11 cellular contexts compared by ENCODE assay signal in genomic region chr1:115677172-115677542, GRCh38. TPM values are rescaled to one million over a fixed set of nuclear protein-coding genes. Genes with fewer than 3 reads are reported as not detected.
DNase-seq lines count a peak whose midpoint lies in the region; ATAC-seq and TF ChIP-seq lines count a peak whose summit lies in the region.
"Had no signal": no experiment of that assay in that cellular context is flagged by ENCODE, and none has a peak within 500 bp of the region (broad histone marks: within the 10 kb centered on the region; RNA-seq: fewer than 3 reads in every experiment).

No MANE protein-coding gene starts in this region.

- TF ChIP-seq CTCF in GM12865 (IDR thresholded peaks at IDR 0.05; ENCODE audit: insufficient read depth, low read depth, low read length, missing control alignments): no peak
- no peak for TF ChIP-seq CTCF in chondrocyte (IDR thresholded peaks at IDR 0.05)

- no peak overlapping the region for H3K4me3 Mint-ChIP-seq in chondrocyte (ENCODE audit: unreplicated experiment)

- no peaks in the 10 kb centered on the region for H3K9me3 ChIP-seq in mesodermal cell (ENCODE audit: control insufficient read depth, low read length)
- H3K9me3 ChIP-seq: MG63 had no signal

- peak; percentile 43 for ATAC-seq in HG02610 (IDR thresholded peaks at IDR 0.05; ENCODE audit: unreplicated experiment)
- ATAC-seq in HG02884 (IDR thresholded peaks at IDR 0.05; ENCODE audit: unreplicated experiment): no peak
- no peak for ATAC-seq in left lobe of liver

- H3K27ac ChIP-seq in mesodermal cell (ENCODE audit: low read depth, low read length, severe bottlenecking): peak overlapping the region; percentile 87

- no peaks in the 10 kb centered on the region for H3K9me3 Mint-ChIP-seq in chondrocyte (ENCODE audit: low read depth)

- H3K36me3 ChIP-seq in mesodermal cell (ENCODE audit: control insufficient read depth, insufficient read depth, low read length): peaks cover 5% of the 10 kb centered on the region

- no peaks in the 10 kb centered on the region for H3K27me3 Mint-ChIP-seq in chondrocyte (ENCODE audit: low read depth)

- H3K36me3 Mint-ChIP-seq in chondrocyte (ENCODE audit: low read depth): peaks cover 4% of the 10 kb centered on the region

- peaks cover 13% of the 10 kb centered on the region for H3K4me1 Mint-ChIP-seq in chondrocyte (ENCODE audit: low read depth)

- H3K27ac Mint-ChIP-seq in chondrocyte (ENCODE audit: unreplicated experiment): no peak overlapping the region

- DNase-seq in GM12865 (ENCODE audit: low read depth): peak; percentile 55
- peak; percentile 91 for DNase-seq in RPMI7951 (ENCODE audit: low read depth)
- no peak for DNase-seq in chondrocyte (ENCODE audit: low spot score)
- no peak for DNase-seq in left lobe of liver (ENCODE audit: low spot score)
- DNase-seq in KG1 (lab: John Stamatoyannopoulos, UW): no peak
- DNase-seq: activated T-cell treated with anti-CD3 and anti-CD28 coated beads, Interleukin-2, amount 50 U/mL, for 48 hours; DND-41; MG63 had no signal

- H3K4me1 ChIP-seq in mesodermal cell (ENCODE audit: control insufficient read depth, insufficient read depth, low read length, poor library complexity, severe bottlenecking): peaks cover 32% of the 10 kb centered on the region

- H3K4me3 ChIP-seq in GM12865 (ENCODE audit: low read depth, low read length) (no peak overlapping the region), mesodermal cell (ENCODE audit: extremely low read depth, insufficient read depth, low read length, poor library complexity, severe bottlenecking) (no peak overlapping the region)
- H3K4me3 ChIP-seq: MG63 had no signal

- WGBS in mesodermal cell (ENCODE audit: insufficient coverage in 2 of 2), 2 experiments: 58 to 92% methylated on average over 1 to 2 of the region's 3 CpGs

RNA-seq across cellular contexts. Expression of gene VANGL1, which starts 35.4 kb away (rescaled TPM):
- 21.0 and 21.9 TPM in 2 replicates for total RNA-seq in RPMI7951 (2014; rRNA removed; shearing (Covaris generic))
- polyA plus RNA-seq in mesodermal cell (2013, experiment 1 of 2): 12.4 TPM
- 11.1 TPM for polyA plus RNA-seq in mesodermal cell (2013, experiment 2 of 2)
- 16.2 to 19.2 TPM (median 18.0 TPM) in 3 replicates for total RNA-seq in chondrocyte
- total RNA-seq in left lobe of liver: 3.6 TPM

Comparison
In these comparisons a context has a peak if more than half of its experiments do, and no peak if none do; other contexts are left out.
1. DNase-seq: peak in GM12865 (single experiment) and RPMI7951 (single experiment); none in chondrocyte (single experiment), left lobe of liver (single experiment) and KG1 (single experiment).